Comparison of ENCODE assay signal across 16 cellular contexts in the genomic region with DNA sequence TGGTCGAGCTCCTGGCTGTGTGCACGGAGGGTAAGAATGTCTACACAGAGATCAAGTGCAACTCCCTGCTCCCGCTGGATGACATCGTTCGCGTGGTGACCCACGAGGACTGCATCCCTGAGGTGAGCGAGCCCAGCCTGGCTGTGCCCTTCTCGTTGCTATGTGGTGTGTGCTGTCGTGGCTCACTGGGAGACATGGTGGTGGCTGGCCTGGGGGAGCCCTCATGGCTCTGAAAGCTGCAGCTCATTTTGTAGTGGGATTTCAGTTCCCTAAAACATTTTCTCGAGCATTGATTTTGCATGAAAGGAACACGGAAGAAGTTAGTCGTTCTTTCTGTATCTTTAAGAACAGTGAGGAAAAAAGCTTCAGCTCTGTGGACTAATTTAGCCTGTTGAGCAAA.
A peak's percentile ranks its signal among the peaks of the same experiment; 100 is the strongest.
DNase-seq lines count a peak whose midpoint lies in the region; ATAC-seq and TF ChIP-seq lines count a peak whose summit lies in the region.
"Had no signal": no experiment of that assay in that cellular context is flagged by ENCODE, and none has a peak within 500 bp of the region (broad histone marks: within the 10 kb centered on the region; RNA-seq: fewer than 3 reads in every experiment).

No MANE protein-coding gene starts in this region.

- H3K9me3 Mint-ChIP-seq in MCF 10A (ENCODE audit: unreplicated experiment) = no peaks in the 10 kb centered on the region
- peaks cover 10% of the 10 kb centered on the region for H3K9me3 Mint-ChIP-seq in Caco-2 (ENCODE audit: unreplicated experiment)
- no peaks in the 10 kb centered on the region for H3K9me3 Mint-ChIP-seq in activated CD8-positive, alpha-beta T cell treated with anti-CD3 and anti-CD28 coated beads for 36 hours

- no peak overlapping the region for H3K27ac Mint-ChIP-seq in MCF 10A (ENCODE audit: low read depth, unreplicated experiment)
- H3K27ac Mint-ChIP-seq in Caco-2 (ENCODE audit: unreplicated experiment) = no peak overlapping the region
- no peak overlapping the region for H3K27ac Mint-ChIP-seq in activated CD8-positive, alpha-beta T cell treated with anti-CD3 and anti-CD28 coated beads for 36 hours

- H3K9me3 ChIP-seq in Caco-2 = no peaks in the 10 kb centered on the region
- H3K9me3 ChIP-seq: Peyer's patch had no signal

- no peak overlapping the region for H3K4me3 Mint-ChIP-seq in MCF 10A (ENCODE audit: unreplicated experiment)
- H3K4me3 Mint-ChIP-seq in Caco-2 (ENCODE audit: unreplicated experiment) = no peak overlapping the region
- no peak overlapping the region for H3K4me3 Mint-ChIP-seq in activated CD8-positive, alpha-beta T cell treated with anti-CD3 and anti-CD28 coated beads for 36 hours

- no peaks in the 10 kb centered on the region for H3K36me3 Mint-ChIP-seq in MCF 10A (ENCODE audit: insufficient read depth, unreplicated experiment)
- no peaks in the 10 kb centered on the region for H3K36me3 Mint-ChIP-seq in Caco-2 (ENCODE audit: insufficient read depth, unreplicated experiment)
- peaks cover 34% of the 10 kb centered on the region for H3K36me3 Mint-ChIP-seq in activated CD8-positive, alpha-beta T cell treated with anti-CD3 and anti-CD28 coated beads for 36 hours (ENCODE audit: low read depth)

- BruUV-seq in MCF 10A (replicated peaks; lab: Mats Ljungman, UMichigan) = no TSS peak
- BruUV-seq in Caco-2 (replicated peaks; lab: Mats Ljungman, UMichigan) = no TSS peak

- DNase-seq in GM12864 (ENCODE audit: low read depth) = peak; percentile 18
- DNase-seq in MCF 10A (ENCODE audit: unreplicated experiment) = no peak
- no peak for DNase-seq in NCI-H1694 (lab: John Stamatoyannopoulos, UW)
- no peak for DNase-seq in Caco-2
- DNase-seq in activated CD8-positive, alpha-beta T cell treated with anti-CD3 and anti-CD28 coated beads for 36 hours = no peak
- DNase-seq: activated T-cell treated with anti-CD3 and anti-CD28 coated beads for 4 hours; DMS79 treated with DMSO at 0.1 percent for 48 hours; glutamatergic neuron; NCI-H2107; stimulated activated CD4-positive, alpha-beta T cell treated with anti-CD3 and anti-CD28 coated beads, Interleukin-15, amount 100 ng/mL, for 24 hours; stimulated activated naive CD4-positive, alpha-beta T cell treated with Interleukin-2 at 50 U/mL for 16 hours had no signal

- H3K4me3 ChIP-seq in GM12864 (ENCODE audit: low read depth, low read length) (no peak overlapping the region), Caco-2 (ENCODE audit: low read depth, low read length) (no peak overlapping the region)
- H3K4me3 ChIP-seq: left lung, Peyer's patch had no signal

- no peaks in the 10 kb centered on the region for H3K4me1 ChIP-seq in Caco-2
- H3K4me1 ChIP-seq: Peyer's patch had no signal

- H3K4me1 Mint-ChIP-seq in MCF 10A (ENCODE audit: insufficient read depth, unreplicated experiment) (peaks cover 6% of the 10 kb centered on the region), Caco-2 (ENCODE audit: low read depth, unreplicated experiment) (no peaks in the 10 kb centered on the region)
- H3K4me1 Mint-ChIP-seq in activated CD8-positive, alpha-beta T cell treated with anti-CD3 and anti-CD28 coated beads for 36 hours (ENCODE audit: low read depth) = no peaks in the 10 kb centered on the region

- ATAC-seq in GM19452 (IDR thresholded peaks at IDR 0.05; ENCODE audit: unreplicated experiment) (peak; percentile 83), HG02852 (IDR thresholded peaks at IDR 0.05; ENCODE audit: unreplicated experiment) (peak; percentile 97), HG03521 (IDR thresholded peaks at IDR 0.05; ENCODE audit: unreplicated experiment) (peak; percentile 74)
- ATAC-seq in activated CD8-positive, alpha-beta T cell treated with anti-CD3 and anti-CD28 coated beads for 36 hours = no peak
- ATAC-seq: left lung had no signal

- no peaks in the 10 kb centered on the region for H3K27me3 Mint-ChIP-seq in MCF 10A (ENCODE audit: insufficient read depth, unreplicated experiment)
- no peaks in the 10 kb centered on the region for H3K27me3 Mint-ChIP-seq in Caco-2 (ENCODE audit: insufficient read depth, unreplicated experiment)
- no peaks in the 10 kb centered on the region for H3K27me3 Mint-ChIP-seq in activated CD8-positive, alpha-beta T cell treated with anti-CD3 and anti-CD28 coated beads for 36 hours

- no peaks in the 10 kb centered on the region for H3K27me3 ChIP-seq in Caco-2 (replicated peaks; ENCODE audit: control insufficient read depth, insufficient read depth, low read length)
- H3K27me3 ChIP-seq: left lung, Peyer's patch had no signal

- POLR2A ChIA-PET in MCF 10A (lab: Yijun Ruan, JAX) (no interaction called here), Caco-2 (lab: Charles Lee) (no interaction called here)
- POLR2A ChIA-PET in activated CD8-positive, alpha-beta T cell treated with anti-CD3 and anti-CD28 coated beads for 36 hours (lab: Charles Lee) = interaction anchor here (0.6 kb wide), 1 partner anchor 484 kb away, joined by 3 read pairs; no protein-coding TSS in a partner anchor

- intact Hi-C loops in MCF 10A (cut with micrococcal nuclease) (no loop called here), Caco-2 (cut with micrococcal nuclease; ENCODE audit: unreplicated experiment) (no loop called here)
- intact Hi-C loops in activated CD8-positive, alpha-beta T cell treated with anti-CD3 and anti-CD28 coated beads for 36 hours (cut with micrococcal nuclease) = loop anchor here (10.0 kb wide), 1 partner anchor 1529 kb away; no protein-coding TSS in a partner anchor

- CTCF ChIA-PET in MCF 10A (lab: Yijun Ruan, JAX) (interaction anchor here (0.9 to 1.2 kb wide), 2 partner anchors 12 to 18 kb away, joined by 3 to 5 read pairs; no protein-coding TSS in a partner anchor), Caco-2 (lab: Charles Lee) (no interaction called here)
- CTCF ChIA-PET in activated CD8-positive, alpha-beta T cell treated with anti-CD3 and anti-CD28 coated beads for 36 hours (lab: Charles Lee) = no interaction called here

- H3K36me3 ChIP-seq in Caco-2 (ENCODE audit: control insufficient read depth, insufficient read depth, low read length) = no peaks in the 10 kb centered on the region

- TF ChIP-seq CTCF in GM12864 (IDR thresholded peaks at IDR 0.05; ENCODE audit: low read depth, low read length, missing control alignments) = no peak
- TF ChIP-seq CTCF in MCF 10A (IDR thresholded peaks at IDR 0.05; ENCODE audit: unreplicated experiment) = no peak
- TF ChIP-seq CTCF in Caco-2 (IDR thresholded peaks at IDR 0.05; ENCODE audit: insufficient read depth in 1 of 2, low read depth in 1 of 2, low read length in 1 of 2, severe bottlenecking in 1 of 2, unreplicated experiment in 1 of 2) = no peak
- no peak for TF ChIP-seq CTCF in activated CD8-positive, alpha-beta T cell treated with anti-CD3 and anti-CD28 coated beads for 36 hours (IDR thresholded peaks at IDR 0.05)
